In the genomic region with DNA sequence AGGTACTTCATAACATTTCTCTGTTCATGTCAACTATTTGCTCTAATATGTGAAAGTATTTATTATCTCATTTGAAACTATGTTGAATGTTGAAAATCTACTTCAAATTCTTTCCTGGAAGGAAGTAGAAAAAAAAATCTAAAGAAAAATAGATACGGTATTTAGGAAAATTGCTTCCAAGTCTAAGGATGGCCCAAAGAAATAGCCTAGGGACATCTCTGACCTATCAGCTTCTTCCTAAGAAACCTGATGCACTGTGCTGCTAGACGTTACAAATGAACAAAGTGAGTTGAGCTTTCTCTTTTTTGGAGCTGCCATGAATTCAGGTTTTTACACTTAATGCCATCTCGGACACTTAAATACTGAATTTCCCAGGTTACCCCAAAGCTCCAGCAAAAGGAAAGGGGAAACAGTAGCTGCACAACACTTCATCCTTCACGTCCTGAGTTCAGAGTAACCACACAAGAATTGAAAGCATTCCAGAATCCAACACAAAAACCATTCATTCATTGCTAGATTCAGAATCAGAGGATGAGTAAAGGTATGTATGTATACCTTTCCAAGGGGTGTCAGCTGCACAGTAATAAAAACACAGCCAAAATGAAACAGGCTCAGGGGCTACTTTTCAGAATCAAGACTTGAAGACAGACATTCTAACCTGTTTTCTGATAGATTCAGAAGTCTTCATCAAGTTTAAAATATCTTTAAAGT, we compare ENCODE assay signal across 30 cellular contexts. TPM values are rescaled to one million over a fixed set of nuclear protein-coding genes. Genes with fewer than 3 reads are reported as not detected.
DNase-seq lines count a peak whose midpoint lies in the region; ATAC-seq and TF ChIP-seq lines count a peak whose summit lies in the region.
"Had no signal": no experiment of that assay in that cellular context is flagged by ENCODE, and none has a peak within 500 bp of the region (broad histone marks: within the 10 kb centered on the region; RNA-seq: fewer than 3 reads in every experiment).

No MANE protein-coding gene starts in this region.

- no peaks in the 10 kb centered on the region for H3K27me3 Mint-ChIP-seq in stimulated activated naive CD8-positive, alpha-beta T cell treated with anti-CD3 and anti-CD28 coated beads, Interleukin-15, Interleukin-2, amounts not matched to agents 100 ng/mL and 50 ng/mL, for 24 hours
- H3K27me3 Mint-ChIP-seq in stimulated activated naive CD8-positive, alpha-beta T cell treated with anti-CD3 and anti-CD28 coated beads, Interleukin-15, amount 100 ng/mL, for 72 hours = no peaks in the 10 kb centered on the region
- H3K27me3 Mint-ChIP-seq: activated CD4-positive, alpha-beta memory T cell treated with anti-CD3 and anti-CD28 coated beads, Interleukin-2, amount 10 ng/mL, durations not matched to agents 7 days and 5 days; CD4-positive, alpha-beta memory T cell; type B pancreatic cell had no signal

- no peaks in the 10 kb centered on the region for H3K9me3 ChIP-seq in hepatocyte (ENCODE audit: low read depth)

- H3K79me2 ChIP-seq in hepatocyte = peaks cover 90% of the 10 kb centered on the region

- H3K4me3 Mint-ChIP-seq in stimulated activated naive CD8-positive, alpha-beta T cell treated with anti-CD3 and anti-CD28 coated beads, Interleukin-15, Interleukin-2, amounts not matched to agents 100 ng/mL and 50 ng/mL, for 24 hours = no peak overlapping the region
- no peak overlapping the region for H3K4me3 Mint-ChIP-seq in stimulated activated naive CD8-positive, alpha-beta T cell treated with anti-CD3 and anti-CD28 coated beads, Interleukin-15, amount 100 ng/mL, for 72 hours
- H3K4me3 Mint-ChIP-seq: activated CD4-positive, alpha-beta memory T cell treated with anti-CD3 and anti-CD28 coated beads, Interleukin-2, amount 10 ng/mL, durations not matched to agents 7 days and 5 days; activated naive CD4-positive, alpha-beta T cell treated with anti-CD3 and anti-CD28 coated beads for 36 hours; type B pancreatic cell had no signal

- peak overlapping the region; percentile 41 for H3K4me2 ChIP-seq in hepatocyte

- no peaks in the 10 kb centered on the region for H3K9me2 ChIP-seq in hepatocyte (replicated peaks; ENCODE audit: insufficient read depth)

- H3K4me3 ChIP-seq in hepatocyte = no peak overlapping the region
- H3K4me3 ChIP-seq: SK-N-MC had no signal

- TF ChIP-seq CTCF in hepatocyte (IDR thresholded peaks at IDR 0.05; ENCODE audit: poor library complexity) = no peak
- TF ChIP-seq CTCF in GM13977 (IDR thresholded peaks at IDR 0.05; ENCODE audit: extremely low read depth, insufficient read depth, missing control alignments) = no peak

- DNase-seq in stimulated activated naive CD8-positive, alpha-beta T cell treated with anti-CD3 and anti-CD28 coated beads, Interleukin-15, amount 100 ng/mL, for 72 hours = no peak
- no peak for DNase-seq in hepatocyte (ENCODE audit: low spot score)
- peak; percentile 20 for DNase-seq in renal cortical epithelial cell (ENCODE audit: low read depth)
- DNase-seq in Kasumi-1 (lab: John Stamatoyannopoulos, UW) = no peak
- DNase-seq in GM13977 (ENCODE audit: low spot score) = no peak
- DNase-seq: activated CD4-positive, alpha-beta memory T cell treated with anti-CD3 and anti-CD28 coated beads, Interleukin-2, amount 10 ng/mL, durations not matched to agents 7 days and 5 days; activated CD8-positive, alpha-beta memory T cell treated with anti-CD3 and anti-CD28 coated beads, Interleukin-2, amount 50 U/mL, for 4 hours; activated naive CD4-positive, alpha-beta T cell treated with anti-CD3 and anti-CD28 coated beads for 36 hours; AML-193; CD4-positive, alpha-beta memory T cell; effector CD8-positive, alpha-beta T cell; hypothalamus; left colon; NCI-H1417 treated with DMSO at 0.1 percent for 48 hours; NCI-H2081; NCI-H526; NK-92 treated with Interleukin-12 subunit alpha and Interleukin-12 subunit beta, amount 100 ng/mL, for 24 hours; PC-3; right cardiac atrium; stimulated activated CD4-positive, alpha-beta T cell treated with anti-CD3 and anti-CD28 coated beads, Interleukin-12 subunit alpha, Interleukin-12 subunit beta, amount 100 ng/mL, for 4 hours; stimulated activated CD4-positive, alpha-beta T cell treated with anti-CD3 and anti-CD28 coated beads, Interleukin-2, amount 100 ng/mL, for 48 hours had no signal

- H3K36me3 ChIP-seq in hepatocyte (replicated peaks; ENCODE audit: insufficient read depth, low read depth) = no peaks in the 10 kb centered on the region

- peaks cover 37% of the 10 kb centered on the region for H3K4me1 Mint-ChIP-seq in stimulated activated naive CD8-positive, alpha-beta T cell treated with anti-CD3 and anti-CD28 coated beads, Interleukin-15, Interleukin-2, amounts not matched to agents 100 ng/mL and 50 ng/mL, for 24 hours (ENCODE audit: low read depth)
- H3K4me1 Mint-ChIP-seq in stimulated activated naive CD8-positive, alpha-beta T cell treated with anti-CD3 and anti-CD28 coated beads, Interleukin-15, amount 100 ng/mL, for 72 hours = peaks cover 27% of the 10 kb centered on the region

- peaks cover 16% of the 10 kb centered on the region for H3K4me1 ChIP-seq in hepatocyte (ENCODE audit: insufficient read depth)

- H2AFZ ChIP-seq in hepatocyte = no peak overlapping the region
- H2AFZ ChIP-seq: parathyroid adenoma had no signal

- peaks cover 17% of the 10 kb centered on the region for H3K36me3 Mint-ChIP-seq in stimulated activated naive CD8-positive, alpha-beta T cell treated with anti-CD3 and anti-CD28 coated beads, Interleukin-15, Interleukin-2, amounts not matched to agents 100 ng/mL and 50 ng/mL, for 24 hours (ENCODE audit: low read depth)

- no peaks in the 10 kb centered on the region for H4K20me1 ChIP-seq in hepatocyte (ENCODE audit: insufficient read depth, poor library complexity, severe bottlenecking)

- no peak overlapping the region for H3K27ac ChIP-seq in hepatocyte
- H3K27ac ChIP-seq: HL-60, SK-N-MC had no signal

- H3K27me3 ChIP-seq in hepatocyte = no peaks in the 10 kb centered on the region

- WGBS in hepatocyte (ENCODE audit: low lambda C conversion rate, missing lambda C conversion rate) = 74% methylated on average over 4 of the region's 4 CpGs

- in situ Hi-C loops in GM13977 (cut with MboI; ENCODE audit: low pct_unique_long_range_greater_than_20kb, low sequenced_read_pairs, unreplicated experiment) = no loop called here

- H3K9me3 Mint-ChIP-seq in stimulated activated naive CD8-positive, alpha-beta T cell treated with anti-CD3 and anti-CD28 coated beads, Interleukin-15, Interleukin-2, amounts not matched to agents 100 ng/mL and 50 ng/mL, for 24 hours = no peaks in the 10 kb centered on the region
- H3K9me3 Mint-ChIP-seq in stimulated activated naive CD8-positive, alpha-beta T cell treated with anti-CD3 and anti-CD28 coated beads, Interleukin-15, amount 100 ng/mL, for 72 hours = no peaks in the 10 kb centered on the region
- H3K9me3 Mint-ChIP-seq: activated CD4-positive, alpha-beta memory T cell treated with anti-CD3 and anti-CD28 coated beads, Interleukin-2, amount 10 ng/mL, durations not matched to agents 7 days and 5 days; activated naive CD4-positive, alpha-beta T cell treated with anti-CD3 and anti-CD28 coated beads for 36 hours; CD4-positive, alpha-beta memory T cell; type B pancreatic cell had no signal

- no peak for ATAC-seq in stimulated activated naive CD8-positive, alpha-beta T cell treated with anti-CD3 and anti-CD28 coated beads, Interleukin-15, amount 100 ng/mL, for 72 hours
- ATAC-seq in HG03095 (IDR thresholded peaks at IDR 0.05; ENCODE audit: unreplicated experiment) = no peak
- no peak for ATAC-seq in GM18909 (IDR thresholded peaks at IDR 0.05; ENCODE audit: poor library complexity, unreplicated experiment)
- ATAC-seq: PC-3, right cardiac atrium had no signal

- peak overlapping the region; percentile 13 for H3K27ac Mint-ChIP-seq in stimulated activated naive CD8-positive, alpha-beta T cell treated with anti-CD3 and anti-CD28 coated beads, Interleukin-15, Interleukin-2, amounts not matched to agents 100 ng/mL and 50 ng/mL, for 24 hours
- no peak overlapping the region for H3K27ac Mint-ChIP-seq in stimulated activated naive CD8-positive, alpha-beta T cell treated with anti-CD3 and anti-CD28 coated beads, Interleukin-15, amount 100 ng/mL, for 72 hours
- H3K27ac Mint-ChIP-seq: activated CD4-positive, alpha-beta memory T cell treated with anti-CD3 and anti-CD28 coated beads, Interleukin-2, amount 10 ng/mL, durations not matched to agents 7 days and 5 days; activated naive CD4-positive, alpha-beta T cell treated with anti-CD3 and anti-CD28 coated beads for 36 hours; type B pancreatic cell had no signal

RNA-seq across cellular contexts. Expression of a gene that starts 7.9 kb away (rescaled TPM):
- total RNA-seq in hepatocyte (41.9 and 43.5 TPM in 2 replicates), renal cortical epithelial cell (30.4 and 35.9 TPM in 2 replicates)
- 24.1 and 27.1 TPM in 2 replicates for polyA plus RNA-seq in hepatocyte

RNA-seq across cellular contexts. Expression of a gene that starts 49.8 kb away (rescaled TPM):
- total RNA-seq in hepatocyte (0.88 and 1.2 TPM in 2 replicates), renal cortical epithelial cell (0.17 and 0.25 TPM in 2 replicates)
- 0.60 and 1.2 TPM in 2 replicates for polyA plus RNA-seq in hepatocyte
- total RNA-seq: activated CD4-positive, alpha-beta memory T cell treated with anti-CD3 and anti-CD28 coated beads, Interleukin-2, amount 10 ng/mL, durations not matched to agents 7 days and 5 days; activated naive CD4-positive, alpha-beta T cell treated with anti-CD3 and anti-CD28 coated beads for 36 hours; lung microvascular endothelial cell; PC-3; T-helper 1 cell treated with Interleukin-12 subunit alpha and Interleukin-12 subunit beta and Interleukin-4 antibody, amounts not matched to agents 30 ng/mL and 1 ng/mL, for 36 hours had no signal

RNA-seq across cellular contexts. Expression of a gene that starts 52.7 kb away (rescaled TPM):
- 17.3 and 17.4 TPM in 2 replicates for total RNA-seq in hepatocyte
- polyA plus RNA-seq in hepatocyte = 10.2 and 10.6 TPM in 2 replicates
- total RNA-seq in renal cortical epithelial cell = 8.0 and 9.7 TPM in 2 replicates
